8 cellular contexts compared by ENCODE assay signal in the genomic region with DNA sequence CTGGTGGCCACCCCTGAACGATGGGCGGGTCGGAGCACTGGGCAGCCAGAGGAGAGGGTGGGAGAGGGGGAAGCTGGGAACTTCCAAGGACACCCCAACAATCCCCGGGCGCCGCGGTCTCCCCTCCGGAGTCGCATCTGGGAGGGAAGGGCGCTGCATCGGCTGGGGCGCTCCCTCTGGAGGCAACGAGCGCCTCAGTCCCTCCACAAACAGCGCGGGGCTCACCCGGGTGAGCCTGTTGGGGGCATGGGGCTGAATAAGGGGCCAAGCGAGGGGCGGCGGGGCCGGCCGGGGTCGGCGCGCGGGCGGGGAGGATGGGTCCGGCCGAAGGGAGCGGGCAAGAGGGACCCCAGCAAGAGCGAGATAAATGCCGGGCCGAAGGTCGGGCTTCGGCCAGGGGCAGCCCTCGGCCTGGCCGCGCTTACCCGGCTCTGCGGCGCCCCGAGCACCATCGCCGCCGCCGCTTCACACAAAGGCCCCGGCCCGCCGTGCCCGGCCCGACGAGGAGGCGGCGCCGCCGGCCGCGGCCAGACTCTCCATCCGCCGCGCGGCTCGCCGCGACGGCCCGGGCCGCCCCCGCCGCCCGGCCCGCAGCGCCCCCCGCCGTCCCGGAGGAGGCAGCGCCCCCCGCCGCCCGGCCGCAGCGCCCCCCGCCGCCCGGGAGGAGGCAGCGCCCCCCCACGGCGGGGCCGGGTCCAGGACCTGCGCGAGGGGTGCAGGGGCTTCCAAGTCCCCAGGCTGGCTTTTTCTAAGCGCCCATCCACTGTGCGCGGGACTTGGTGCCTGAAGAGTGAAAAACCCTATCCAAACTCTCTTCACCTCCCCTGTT. TPM values are rescaled to one million over a fixed set of nuclear protein-coding genes. Genes with fewer than 3 reads are reported as not detected.
A peak's percentile ranks its signal among the peaks of the same experiment; 100 is the strongest.
DNase-seq lines count a peak whose midpoint lies in the region; ATAC-seq, FAIRE-seq and TF ChIP-seq lines count a peak whose summit lies in the region.

A gene with protein sequence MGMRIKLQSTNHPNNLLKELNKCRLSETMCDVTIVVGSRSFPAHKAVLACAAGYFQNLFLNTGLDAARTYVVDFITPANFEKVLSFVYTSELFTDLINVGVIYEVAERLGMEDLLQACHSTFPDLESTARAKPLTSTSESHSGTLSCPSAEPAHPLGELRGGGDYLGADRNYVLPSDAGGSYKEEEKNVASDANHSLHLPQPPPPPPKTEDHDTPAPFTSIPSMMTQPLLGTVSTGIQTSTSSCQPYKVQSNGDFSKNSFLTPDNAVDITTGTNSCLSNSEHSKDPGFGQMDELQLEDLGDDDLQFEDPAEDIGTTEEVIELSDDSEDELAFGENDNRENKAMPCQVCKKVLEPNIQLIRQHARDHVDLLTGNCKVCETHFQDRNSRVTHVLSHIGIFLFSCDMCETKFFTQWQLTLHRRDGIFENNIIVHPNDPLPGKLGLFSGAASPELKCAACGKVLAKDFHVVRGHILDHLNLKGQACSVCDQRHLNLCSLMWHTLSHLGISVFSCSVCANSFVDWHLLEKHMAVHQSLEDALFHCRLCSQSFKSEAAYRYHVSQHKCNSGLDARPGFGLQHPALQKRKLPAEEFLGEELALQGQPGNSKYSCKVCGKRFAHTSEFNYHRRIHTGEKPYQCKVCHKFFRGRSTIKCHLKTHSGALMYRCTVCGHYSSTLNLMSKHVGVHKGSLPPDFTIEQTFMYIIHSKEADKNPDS (minus strand): TSS at position 567 of the 829 bp plus-strand sequence. CDS start 1,629 bp downstream, outside the sequence.

- H3K27me3 Mint-ChIP-seq in activated CD4-positive, alpha-beta T cell treated with anti-CD3 and anti-CD28 coated beads for 36 hours: no peaks in the 10 kb centered on the region

- peak; percentile 75 for ATAC-seq in HG02763 (IDR thresholded peaks at IDR 0.05; ENCODE audit: unreplicated experiment)
- peak; percentile 69 for ATAC-seq in activated CD4-positive, alpha-beta T cell treated with anti-CD3 and anti-CD28 coated beads for 36 hours
- peak; percentile 63 for ATAC-seq in HepG2

- H3K4me1 ChIP-seq in colonic mucosa (peaks cover 14% of the 10 kb centered on the region), HepG2 (ENCODE audit: insufficient read depth, low read length) (peaks cover 57% of the 10 kb centered on the region)

- peak within 1 kb of the TSS; percentile 94 for H3K4me2 ChIP-seq in HepG2 (ENCODE audit: low read depth, low read length)

- peak within 1 kb of the TSS; percentile 36 for H2AFZ ChIP-seq in HepG2 (ENCODE audit: low read length)

- H3K36me3 ChIP-seq in colonic mucosa (peaks cover 4% of the 10 kb centered on the region), HepG2 (replicated peaks in 1 of 2; ENCODE audit: control insufficient read depth in 1 of 2, insufficient read depth in 2 of 2, low read length in 2 of 2) (peaks cover 10 to 28% of the 10 kb centered on the region in 2 experiments)

- H3K4me3 Mint-ChIP-seq in activated CD4-positive, alpha-beta T cell treated with anti-CD3 and anti-CD28 coated beads for 36 hours: peak within 1 kb of the TSS; percentile 79

- TF ChIP-seq RAD21 in HepG2 (CRISPR knock-in tag; IDR thresholded peaks at IDR 0.05): no peak

- peaks cover 29% of the 10 kb centered on the region for H3K36me3 Mint-ChIP-seq in activated CD4-positive, alpha-beta T cell treated with anti-CD3 and anti-CD28 coated beads for 36 hours (ENCODE audit: low read depth)

- in situ Hi-C loops in HepG2 (cut with HindIII; ENCODE audit: extremely low pct_ligation_motif_present, low pct_unique_long_range_greater_than_20kb): loop anchor here (5.0 kb wide), 2 partner anchors 46 to 106 kb away; a partner anchor contains a TSS

- peaks cover 64% of the 10 kb centered on the region for H3K4me1 Mint-ChIP-seq in activated CD4-positive, alpha-beta T cell treated with anti-CD3 and anti-CD28 coated beads for 36 hours

- TF ChIP-seq EP300 in HepG2 (IDR thresholded peaks at IDR 0.05; ENCODE audit: low read depth in 2 of 2, low read length in 2 of 2) (no peak), HepG2 (CRISPR knock-in tag; IDR thresholded peaks at IDR 0.05; ENCODE audit: borderline replicate concordance) (no peak)

- no peaks in the 10 kb centered on the region for H3K27me3 ChIP-seq in colonic mucosa
- no peaks in the 10 kb centered on the region; a peak in 2 of 5 replicates for H3K27me3 ChIP-seq in HepG2 (ENCODE audit: control insufficient read depth in 1 of 2, insufficient read depth in 2 of 2, low read length in 2 of 2)

- H3K27ac ChIP-seq in colonic mucosa (peak within 1 kb of the TSS; percentile 34), HepG2 (ENCODE audit: extremely low read length, insufficient read depth, low read length) (peak within 1 kb of the TSS; percentile 49)

- H3K9ac ChIP-seq in colonic mucosa (ENCODE audit: low read depth in 2 of 2, low read length in 2 of 2): peak within 1 kb of the TSS; percentile 85 to 87
- H3K9ac ChIP-seq in HepG2 (ENCODE audit: insufficient read depth, low read depth, low read length): peak within 1 kb of the TSS; percentile 78

- intact Hi-C loops in activated CD4-positive, alpha-beta T cell treated with anti-CD3 and anti-CD28 coated beads for 36 hours (cut with DNase I, micrococcal nuclease): loop anchor here (1.0 to 5.0 kb wide), 6 partner anchors 81 to 281 kb away; a partner anchor contains a TSS
- intact Hi-C loops in colonic mucosa (cut with DNase I): no loop called here
- intact Hi-C loops in HepG2 (cut with micrococcal nuclease; ENCODE audit: unreplicated experiment): loop anchor here (1.0 kb wide), 1 partner anchor 96 kb away; no protein-coding TSS in a partner anchor

- peak within 1 kb of the TSS; percentile 78 for H3K27ac Mint-ChIP-seq in activated CD4-positive, alpha-beta T cell treated with anti-CD3 and anti-CD28 coated beads for 36 hours

- H3K79me2 ChIP-seq in HepG2 (ENCODE audit: insufficient read depth, low read length): peaks cover 16% of the 10 kb centered on the region

- H3K9me3 ChIP-seq in colonic mucosa: no peaks in the 10 kb centered on the region
- no peaks in the 10 kb centered on the region for H3K9me3 ChIP-seq in HepG2 (ENCODE audit: low read length)

- BruUV-seq in HepG2 (replicated peaks; lab: Mats Ljungman, UMichigan): no TSS peak

- DNase-seq in DMS153 treated with DMSO at 0.1 percent for 48 hours (lab: John Stamatoyannopoulos, UW; ENCODE audit: unreplicated experiment) (peak; percentile 25), DMS153 (lab: John Stamatoyannopoulos, UW) (no peak), NCI-H2107 treated with DMSO at 0.1 percent for 48 hours (lab: John Stamatoyannopoulos, UW; ENCODE audit: unreplicated experiment) (peak; percentile 24), colonic mucosa (peak; percentile 51), HepG2 (ENCODE audit: low spot score) (peak; percentile 20)
- DNase-seq in activated CD4-positive, alpha-beta T cell treated with anti-CD3 and anti-CD28 coated beads for 36 hours: peak; percentile 80
- peak in 2 of 3 donors; percentile 47 to 56 for DNase-seq in stimulated activated CD4-positive, alpha-beta T cell treated with anti-CD3 and anti-CD28 coated beads, TNF-alpha, amount 100 ng/mL, for 1 hour (ENCODE audit: low read depth in 3 of 3, low spot score in 1 of 3)

- TF ChIP-seq POLR2A in HepG2 (IDR thresholded peaks at IDR 0.05; ENCODE audit: insufficient read depth in 1 of 2, low read depth in 2 of 2, low read length in 2 of 2): peak; percentile 54 to 68; a peak in 3 of 4 replicates

- H3K9me3 Mint-ChIP-seq in activated CD4-positive, alpha-beta T cell treated with anti-CD3 and anti-CD28 coated beads for 36 hours (ENCODE audit: low read depth): no peaks in the 10 kb centered on the region

- POLR2A ChIA-PET in activated CD4-positive, alpha-beta T cell treated with anti-CD3 and anti-CD28 coated beads for 36 hours (lab: Charles Lee): no interaction called here
- POLR2A ChIA-PET in HepG2 (lab: Yijun Ruan, JAX): interaction anchor here (1.3 kb wide), 1 partner anchor 106 kb away, joined by 4 read pairs; no protein-coding TSS in a partner anchor

- H3K4me3 ChIP-seq in colonic mucosa (peak within 1 kb of the TSS; percentile 89), HepG2 (replicated peaks in 1 of 3; ENCODE audit: insufficient read depth in 1 of 3, low read depth in 2 of 3, low read length in 3 of 3) (peak within 1 kb of the TSS; percentile 88 to 98 (median 93))

- WGBS in HepG2 (ENCODE audit: low lambda C conversion rate): 0% methylated on average over 6 of the region's 94 CpGs

- no peak for FAIRE-seq in HepG2 (lab: Jason Lieb, UNC)

- CTCF ChIA-PET in activated CD4-positive, alpha-beta T cell treated with anti-CD3 and anti-CD28 coated beads for 36 hours (lab: Charles Lee): interaction anchor here (0.6 to 13.0 kb wide), 17 partner anchors 9 to 322 kb away, joined by 3 to 207 read pairs (median 5); a partner anchor contains a TSS
- CTCF ChIA-PET in HepG2 (lab: Yijun Ruan, JAX; ENCODE audit: low intra/inter-chr PET ratio, low total read pairs): interaction anchor here (4.6 kb wide), 1 partner anchor 56 kb away, joined by 72 read pairs; no protein-coding TSS in a partner anchor

- TF ChIP-seq CTCF in colonic mucosa (IDR thresholded peaks at IDR 0.05) (peak; percentile 48), HepG2 (CRISPR knock-in tag; IDR thresholded peaks at IDR 0.05) (peak; percentile 66)

- peaks cover 2% of the 10 kb centered on the region; the same call in 1 of the 2 replicates for H4K20me1 ChIP-seq in HepG2 (ENCODE audit: insufficient read depth, low read length)

RNA-seq across cellular contexts. Expression of the gene that starts here (rescaled TPM):
- total RNA-seq in activated CD4-positive, alpha-beta T cell treated with anti-CD3 and anti-CD28 coated beads for 36 hours: 1 to 10 TPM; 6.4 to 6.6 TPM
- total RNA-seq in colonic mucosa (1 to 10 TPM; 3.7 to 5.7 TPM), HepG2 (2016; rRNA removed; fragmentation: Illumina TruSeq; extraction: Trizol) (6.5 and 8.1 TPM in 2 replicates)
- total RNA-seq in HepG2 (2016; cell fraction: cytosol; rRNA removed; fragmentation: Illumina TruSeq; extraction: Trizol; ENCODE audit: low read depth): 0.79 and 0.91 TPM in 2 replicates
- 6.5 and 7.2 TPM in 2 replicates for total RNA-seq in HepG2 (2016; cell fraction: insoluble cytoplasmic fraction; rRNA removed; fragmentation: Illumina TruSeq; extraction: Trizol)
- 3.6 and 4.0 TPM in 2 replicates for total RNA-seq in HepG2 (2016; cell fraction: membrane; rRNA removed; fragmentation: Illumina TruSeq; extraction: Trizol)
- 5.7 and 6.7 TPM in 2 replicates for total RNA-seq in HepG2 (2016; cell fraction: nucleus; rRNA removed; fragmentation: Illumina TruSeq; extraction: Trizol)
- polyA plus RNA-seq in HepG2 (2011; rRNA removed): 6.4 and 6.9 TPM in 2 replicates
- 4.9 and 5.8 TPM in 2 replicates for polyA plus RNA-seq in HepG2 (2011; cell fraction: cytosol; rRNA removed)
- polyA plus RNA-seq in HepG2 (2011; cell fraction: nucleus; rRNA removed): 7.9 and 8.5 TPM in 2 replicates
- 4.4 and 4.7 TPM in 2 replicates for polyA plus RNA-seq in HepG2 (2012)
- 0.19 and 0.26 TPM in 2 replicates for polyA plus RNA-seq in HepG2 (2016; cell fraction: cytosol; fragmentation: Illumina TruSeq; extraction: Trizol; ENCODE audit: low read depth)
- 4.5 and 5.7 TPM in 2 replicates for polyA plus RNA-seq in HepG2 (2016; cell fraction: insoluble cytoplasmic fraction; fragmentation: Illumina TruSeq; extraction: Trizol; ENCODE audit: low read depth)
- polyA plus RNA-seq in HepG2 (2016; cell fraction: membrane; fragmentation: Illumina TruSeq; extraction: Trizol; ENCODE audit: low read depth): 1.3 and 1.5 TPM in 2 replicates
- 7.1 and 8.3 TPM in 2 replicates for polyA plus RNA-seq in HepG2 (2016; cell fraction: nucleus; fragmentation: Illumina TruSeq; extraction: Trizol; ENCODE audit: insufficient read depth, low read depth)
- polyA minus RNA-seq in HepG2 (2011; rRNA and poly(A)+ RNA removed; ENCODE audit: low replicate concordance): 10.0 and 11.4 TPM in 2 replicates
- polyA minus RNA-seq in HepG2 (2011; cell fraction: cytosol; rRNA and poly(A)+ RNA removed): 6.2 and 6.7 TPM in 2 replicates
- polyA minus RNA-seq in HepG2 (2011; cell fraction: nucleus; rRNA and poly(A)+ RNA removed): 8.6 and 10.3 TPM in 2 replicates
